ENCODE assay signal across 9 cellular contexts in the genomic region with DNA sequence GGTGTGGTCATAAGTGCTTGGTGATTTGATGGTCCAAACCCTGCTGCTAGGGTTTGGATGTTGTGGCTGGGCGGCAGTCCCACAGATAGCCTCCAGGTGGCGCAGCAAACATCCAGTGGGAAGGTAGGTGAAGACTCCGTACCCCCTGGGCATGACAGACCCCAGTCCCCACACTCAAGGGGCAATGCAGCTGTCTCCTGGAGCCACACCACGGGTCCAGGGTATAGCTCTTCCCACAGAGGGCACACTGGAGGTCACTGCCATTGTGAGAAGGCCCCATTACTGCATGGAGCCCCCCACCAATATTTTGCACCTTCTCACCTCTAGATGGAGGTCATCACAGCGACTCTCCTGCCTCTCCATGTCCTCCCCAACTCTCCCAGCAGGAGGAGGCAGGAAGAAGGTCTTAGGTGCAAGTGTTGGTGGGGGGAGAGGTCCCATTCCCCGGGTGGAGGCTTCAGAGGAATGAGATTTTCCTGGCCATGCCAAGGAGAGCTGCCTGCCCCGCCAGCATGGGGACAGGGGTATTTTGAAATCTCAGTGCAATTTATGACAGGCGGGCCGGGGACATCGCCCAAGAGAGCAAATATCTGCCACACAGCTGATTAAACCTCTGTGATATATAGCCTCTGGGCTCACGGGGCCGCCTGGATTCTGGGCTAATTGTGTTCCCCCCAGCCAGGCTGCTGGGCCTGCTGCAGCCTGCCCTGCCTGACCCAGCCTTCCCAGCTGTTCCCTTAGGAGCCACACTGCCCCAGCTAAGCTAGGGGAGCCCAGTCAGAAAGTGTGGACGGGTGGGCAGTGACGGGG. TPM values are rescaled to one million over a fixed set of nuclear protein-coding genes. Genes with fewer than 3 reads are reported as not detected.
A peak's percentile ranks its signal among the peaks of the same experiment; 100 is the strongest.
DNase-seq lines count a peak whose midpoint lies in the region; ATAC-seq and TF ChIP-seq lines count a peak whose summit lies in the region.
"Had no signal": no experiment of that assay in that cellular context is flagged by ENCODE, and none has a peak within 500 bp of the region (broad histone marks: within the 10 kb centered on the region; RNA-seq: fewer than 3 reads in every experiment).

No MANE protein-coding gene starts in this region.

- CTCF ChIA-PET in CD4-positive, alpha-beta T cell (lab: Charles Lee), result interaction anchor here (0.6 to 2.4 kb wide), 2 partner anchors 12 to 34 kb away, joined by 3 to 11 read pairs; no protein-coding TSS in a partner anchor

- peak; percentile 53 for ATAC-seq in CD4-positive, alpha-beta T cell (ENCODE audit: poor library complexity)
- peak; percentile 83 for ATAC-seq in SK-N-SH treated with all-trans-retinoic acid at 6 μM for 48 hours
- ATAC-seq in right cardiac atrium, result peak; percentile 26 to 36
- no peak for ATAC-seq in HG02870 (IDR thresholded peaks at IDR 0.05; ENCODE audit: unreplicated experiment)
- ATAC-seq in HG03159 (IDR thresholded peaks at IDR 0.05; ENCODE audit: unreplicated experiment), result no peak

- peaks cover 12% of the 10 kb centered on the region for H3K27me3 ChIP-seq in CD4-positive, alpha-beta T cell (ENCODE audit: control insufficient read depth, insufficient read depth, low read length)
- H3K27me3 ChIP-seq in right cardiac atrium (ENCODE audit: control insufficient read depth, insufficient read depth) (no peaks in the 10 kb centered on the region), skeletal muscle tissue (ENCODE audit: control insufficient read depth in 3 of 3, insufficient read depth in 3 of 3, low read length in 3 of 3) (peaks cover 0 to 6% (median 2%) of the 10 kb centered on the region in 3 donors)

- no peak overlapping the region for H3K4me3 Mint-ChIP-seq in CD4-positive, alpha-beta T cell

- DNase-seq in CD4-positive, alpha-beta T cell, result peak; percentile 56 to 81 (median 62)
- DNase-seq in HK-2 (ENCODE audit: unreplicated experiment) (peak; percentile 66), right cardiac atrium (peak; percentile 45 to 85 (median 85))
- peak; percentile 52 for DNase-seq in activated naive CD8-positive, alpha-beta T cell treated with anti-CD3 and anti-CD28 coated beads, Interleukin-2, amount 50 U/mL, for 16 hours (ENCODE audit: low read depth, low spot score)

- no peaks in the 10 kb centered on the region for H3K9me3 Mint-ChIP-seq in CD4-positive, alpha-beta T cell

- H3K4me1 ChIP-seq in right cardiac atrium (ENCODE audit: control insufficient read depth, insufficient read depth, low read length) (no peaks in the 10 kb centered on the region), skeletal muscle tissue (ENCODE audit: control insufficient read depth in 3 of 3, insufficient read depth in 3 of 3, low read length in 3 of 3) (peaks cover 24 to 60% (median 52%) of the 10 kb centered on the region in 3 donors)

- H3K4me3 ChIP-seq in right cardiac atrium (ENCODE audit: low read length) (no peak overlapping the region), skeletal muscle tissue (ENCODE audit: low read length in 3 of 3) (peak overlapping the region in 2 of 3 donors; percentile 21 to 41)

- peak; percentile 96 for TF ChIP-seq CTCF in CD4-positive, alpha-beta T cell (IDR thresholded peaks at IDR 0.05)

- H3K9ac ChIP-seq in skeletal muscle tissue (ENCODE audit: low read depth in 1 of 3, low read length in 3 of 3), result peak overlapping the region; percentile 38 to 74 (median 57)

- no peaks in the 10 kb centered on the region for H3K9me3 ChIP-seq in CD4-positive, alpha-beta T cell (ENCODE audit: control insufficient read depth, low read length)
- H3K9me3 ChIP-seq in right cardiac atrium (ENCODE audit: control insufficient read depth, low read length) (no peaks in the 10 kb centered on the region), skeletal muscle tissue (ENCODE audit: control insufficient read depth in 3 of 3, low read length in 3 of 3) (no peaks in the 10 kb centered on the region)

- no peak overlapping the region for H3K27ac Mint-ChIP-seq in CD4-positive, alpha-beta T cell

- intact Hi-C loops in CD4-positive, alpha-beta T cell (cut with DNase I, micrococcal nuclease), result loop anchor here (1.0 kb wide), 3 partner anchors 49 to 104 kb away; no protein-coding TSS in a partner anchor
- intact Hi-C loops in right cardiac atrium (cut with DNase I), result no loop called here

- peaks cover 31% of the 10 kb centered on the region for H3K4me1 Mint-ChIP-seq in CD4-positive, alpha-beta T cell (ENCODE audit: low read depth)

- H3K27ac ChIP-seq in CD4-positive, alpha-beta T cell (ENCODE audit: low read depth, low read length), result no peak overlapping the region
- no peak overlapping the region for H3K27ac ChIP-seq in right cardiac atrium (ENCODE audit: low read length)
- peak overlapping the region; percentile 83 for H3K27ac ChIP-seq in skeletal muscle tissue (ENCODE audit: low read depth, low read length)

- POLR2A ChIA-PET in CD4-positive, alpha-beta T cell (lab: Charles Lee), result interaction anchor here (1.8 kb wide), 1 partner anchor 45 kb away, joined by 7 read pairs; a partner anchor contains a TSS

- peaks cover 24% of the 10 kb centered on the region for H3K27me3 Mint-ChIP-seq in CD4-positive, alpha-beta T cell

- 49% methylated on average over 14 of the region's 14 CpGs for WGBS in right cardiac atrium

- H3K36me3 ChIP-seq in skeletal muscle tissue (ENCODE audit: control insufficient read depth in 3 of 3, insufficient read depth in 3 of 3, low read length in 3 of 3), result no peaks in the 10 kb centered on the region

- no peaks in the 10 kb centered on the region for H3K36me3 Mint-ChIP-seq in CD4-positive, alpha-beta T cell (ENCODE audit: low read depth)

TF ChIP-seq in SK-N-SH treated with all-trans-retinoic acid at 6 μM for 48 hours, 23 proteins besides CTCF, POLR2A, EP300 and RAD21 (continues in another document):
- TF ChIP-seq, protein P1, sequence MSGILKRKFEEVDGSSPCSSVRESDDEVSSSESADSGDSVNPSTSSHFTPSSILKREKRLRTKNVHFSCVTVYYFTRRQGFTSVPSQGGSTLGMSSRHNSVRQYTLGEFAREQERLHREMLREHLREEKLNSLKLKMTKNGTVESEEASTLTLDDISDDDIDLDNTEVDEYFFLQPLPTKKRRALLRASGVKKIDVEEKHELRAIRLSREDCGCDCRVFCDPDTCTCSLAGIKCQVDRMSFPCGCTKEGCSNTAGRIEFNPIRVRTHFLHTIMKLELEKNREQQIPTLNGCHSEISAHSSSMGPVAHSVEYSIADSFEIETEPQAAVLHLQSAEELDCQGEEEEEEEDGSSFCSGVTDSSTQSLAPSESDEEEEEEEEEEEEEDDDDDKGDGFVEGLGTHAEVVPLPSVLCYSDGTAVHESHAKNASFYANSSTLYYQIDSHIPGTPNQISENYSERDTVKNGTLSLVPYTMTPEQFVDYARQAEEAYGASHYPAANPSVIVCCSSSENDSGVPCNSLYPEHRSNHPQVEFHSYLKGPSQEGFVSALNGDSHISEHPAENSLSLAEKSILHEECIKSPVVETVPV (CRISPR knock-in tag; IDR thresholded peaks at IDR 0.05), result no peak
- TF ChIP-seq ZNF8 (CRISPR knock-in tag; IDR thresholded peaks at IDR 0.05) (no peak), ZNF565 (CRISPR knock-in tag; conservative IDR thresholded peaks at IDR 0.05; ENCODE audit: low read depth) (no peak), CSDC2 (CRISPR knock-in tag; IDR thresholded peaks at IDR 0.05) (no peak), SNAI2 (CRISPR knock-in tag; IDR thresholded peaks at IDR 0.05) (no peak)
- TF ChIP-seq, protein P2, sequence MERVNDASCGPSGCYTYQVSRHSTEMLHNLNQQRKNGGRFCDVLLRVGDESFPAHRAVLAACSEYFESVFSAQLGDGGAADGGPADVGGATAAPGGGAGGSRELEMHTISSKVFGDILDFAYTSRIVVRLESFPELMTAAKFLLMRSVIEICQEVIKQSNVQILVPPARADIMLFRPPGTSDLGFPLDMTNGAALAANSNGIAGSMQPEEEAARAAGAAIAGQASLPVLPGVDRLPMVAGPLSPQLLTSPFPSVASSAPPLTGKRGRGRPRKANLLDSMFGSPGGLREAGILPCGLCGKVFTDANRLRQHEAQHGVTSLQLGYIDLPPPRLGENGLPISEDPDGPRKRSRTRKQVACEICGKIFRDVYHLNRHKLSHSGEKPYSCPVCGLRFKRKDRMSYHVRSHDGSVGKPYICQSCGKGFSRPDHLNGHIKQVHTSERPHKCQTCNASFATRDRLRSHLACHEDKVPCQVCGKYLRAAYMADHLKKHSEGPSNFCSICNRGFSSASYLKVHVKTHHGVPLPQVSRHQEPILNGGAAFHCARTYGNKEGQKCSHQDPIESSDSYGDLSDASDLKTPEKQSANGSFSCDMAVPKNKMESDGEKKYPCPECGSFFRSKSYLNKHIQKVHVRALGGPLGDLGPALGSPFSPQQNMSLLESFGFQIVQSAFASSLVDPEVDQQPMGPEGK (CRISPR knock-in tag; IDR thresholded peaks at IDR 0.05; ENCODE audit: borderline replicate concordance), result no peak
- TF ChIP-seq, protein P3, sequence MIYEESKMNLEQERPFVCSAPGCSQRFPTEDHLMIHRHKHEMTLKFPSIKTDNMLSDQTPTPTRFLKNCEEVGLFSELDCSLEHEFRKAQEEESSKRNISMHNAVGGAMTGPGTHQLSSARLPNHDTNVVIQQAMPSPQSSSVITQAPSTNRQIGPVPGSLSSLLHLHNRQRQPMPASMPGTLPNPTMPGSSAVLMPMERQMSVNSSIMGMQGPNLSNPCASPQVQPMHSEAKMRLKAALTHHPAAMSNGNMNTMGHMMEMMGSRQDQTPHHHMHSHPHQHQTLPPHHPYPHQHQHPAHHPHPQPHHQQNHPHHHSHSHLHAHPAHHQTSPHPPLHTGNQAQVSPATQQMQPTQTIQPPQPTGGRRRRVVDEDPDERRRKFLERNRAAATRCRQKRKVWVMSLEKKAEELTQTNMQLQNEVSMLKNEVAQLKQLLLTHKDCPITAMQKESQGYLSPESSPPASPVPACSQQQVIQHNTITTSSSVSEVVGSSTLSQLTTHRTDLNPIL (CRISPR knock-in tag; IDR thresholded peaks at IDR 0.05; ENCODE audit: low read depth), result no peak

RNA-seq across cellular contexts. Expression of a gene that starts 17.2 kb away (rescaled TPM):
- under 1 TPM; 0.42 to 0.55 TPM for total RNA-seq in CD4-positive, alpha-beta T cell
- 1 to 10 TPM in 1 of 4 donors, under 1 TPM in 3; 0.60 to 1.2 (median 0.66) TPM for total RNA-seq in right cardiac atrium
- 0.91 TPM for polyA plus RNA-seq in right cardiac atrium
- 1.6 TPM for total RNA-seq in skeletal muscle tissue

RNA-seq across cellular contexts. Expression of a gene that starts 30.7 kb away (rescaled TPM):
- under 1 TPM in 1 of 2 experiments, not detected in 1; 0.20 TPM for total RNA-seq in CD4-positive, alpha-beta T cell
- total RNA-seq in right cardiac atrium (under 1 TPM in 3 of 4 donors, not detected in 1; 0.29 to 0.42 (median 0.31) TPM), skeletal muscle tissue (0.52 TPM)
- polyA plus RNA-seq in right cardiac atrium, result 0.32 TPM
- total RNA-seq: LHCN-M2 had no signal

RNA-seq across cellular contexts. Expression of a gene that starts 44.9 kb away (rescaled TPM):
- 10 to 100 TPM; 33.5 to 35.6 TPM for total RNA-seq in CD4-positive, alpha-beta T cell
- 1 to 10 TPM; 5.4 to 8.0 (median 6.1) TPM for total RNA-seq in right cardiac atrium
- polyA plus RNA-seq in right cardiac atrium, result 7.2 TPM
- 3.7 TPM for total RNA-seq in skeletal muscle tissue

RNA-seq across cellular contexts. Expression of a gene that starts 47.7 kb away (rescaled TPM):
- total RNA-seq in CD4-positive, alpha-beta T cell, result 10 to 100 TPM; 12.5 to 12.9 TPM
- total RNA-seq in right cardiac atrium (10 to 100 TPM; 39.1 to 47.9 (median 40.4) TPM), skeletal muscle tissue (22.4 TPM)
- polyA plus RNA-seq in right cardiac atrium, result 53.9 TPM

RNA-seq across cellular contexts. Expression of a gene that starts 50.3 kb away (rescaled TPM):
- total RNA-seq in CD4-positive, alpha-beta T cell, result 100 to 1,000 TPM; 117 to 140 TPM
- total RNA-seq in right cardiac atrium (10 to 100 TPM; 56.2 to 81.5 (median 65.3) TPM), skeletal muscle tissue (55.3 TPM)
- polyA plus RNA-seq in right cardiac atrium, result 60.7 TPM

Comparison
In these comparisons a context has a peak if more than half of its experiments do, and no peak if none do; other contexts are left out.
1. ATAC-seq: peak in CD4-positive, alpha-beta T cell (single experiment), SK-N-SH treated with all-trans-retinoic acid at 6 μM for 48 hours (single experiment) and right cardiac atrium (2 of 2); none in HG02870 (single experiment) and HG03159 (single experiment).
2. intact Hi-C loops: an anchor here in CD4-positive, alpha-beta T cell (1.0 kb wide); none called in right cardiac atrium.
3. Peak in every context shown above with its lines, with median percentiles within 50 percentile points of each other: DNase-seq.